Comparison of ENCODE assay signal across 8 cellular contexts in the genomic region with DNA sequence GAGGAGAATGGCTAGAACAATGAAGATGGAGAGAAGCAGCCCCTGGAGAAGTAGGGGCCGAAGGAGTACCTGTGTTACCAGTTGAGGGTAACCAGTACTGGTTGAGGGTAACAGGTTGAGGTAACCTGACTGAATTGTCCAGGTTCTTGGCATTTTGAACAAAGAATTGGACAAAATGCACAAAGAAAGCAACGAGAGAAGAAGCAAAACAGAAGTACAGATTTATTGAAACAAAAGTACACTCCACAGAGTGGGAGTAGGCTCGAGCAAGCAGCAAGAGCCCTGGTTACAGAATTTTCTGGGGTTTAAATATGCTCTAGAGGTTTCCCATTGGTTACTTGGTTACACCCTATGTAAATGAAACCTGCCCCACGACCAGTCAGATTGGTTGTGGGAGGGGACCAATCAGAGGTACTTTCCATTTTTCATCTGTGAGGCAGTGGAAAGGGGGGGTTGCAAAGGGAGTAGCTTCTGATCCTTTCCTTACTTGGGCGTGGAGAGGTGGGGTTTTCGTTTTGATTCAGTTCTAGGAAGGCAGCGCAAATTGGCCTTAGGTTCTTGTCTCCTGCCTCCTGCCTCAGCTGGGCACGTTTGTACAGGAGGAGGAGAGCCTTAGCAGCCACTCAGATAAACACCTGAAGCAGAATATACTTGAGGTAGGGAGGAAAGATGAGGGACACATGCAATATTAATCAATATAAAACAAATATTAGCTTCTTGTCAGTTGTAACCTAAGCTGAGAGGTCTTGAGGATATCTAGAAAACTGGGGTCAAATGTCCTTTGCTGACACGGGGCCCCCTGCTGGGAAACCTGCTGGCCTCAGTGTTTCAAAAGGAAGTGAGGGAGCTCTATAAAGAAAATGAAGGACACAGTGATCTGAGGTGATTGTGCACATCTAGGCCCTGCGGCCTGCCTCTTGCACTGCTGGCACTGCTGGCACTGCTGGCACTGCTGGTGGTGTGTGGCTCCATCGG.
DNase-seq lines count a peak whose midpoint lies in the region; ATAC-seq and TF ChIP-seq lines count a peak whose summit lies in the region.

No MANE protein-coding gene starts in this region.

- no peak for TF ChIP-seq CTCF in cardiac fibroblast (IDR thresholded peaks at IDR 0.05; ENCODE audit: low read depth, low read length)

- ATAC-seq in HG02571 (IDR thresholded peaks at IDR 0.05; ENCODE audit: unreplicated experiment) (no peak), GM18868 (IDR thresholded peaks at IDR 0.05; ENCODE audit: unreplicated experiment) (no peak)

- DNase-seq in NCI-H146 (lab: John Stamatoyannopoulos, UW) (peak; percentile 40), NCI-H146 treated with DMSO at 0.1 percent for 48 hours (lab: John Stamatoyannopoulos, UW; ENCODE audit: unreplicated experiment) (no peak), RKO (ENCODE audit: low spot score) (peak; percentile 58), cardiac fibroblast (ENCODE audit: low read depth in 2 of 2) (peak; percentile 33 to 44), NCI-H1694 (lab: John Stamatoyannopoulos, UW) (no peak)
- peak; percentile 63 for DNase-seq in stimulated activated CD4-positive, alpha-beta T cell treated with anti-CD3 and anti-CD28 coated beads, Interleukin-15, amount 100 ng/mL, for 24 hours

- no peak overlapping the region for H3K4me3 ChIP-seq in cardiac fibroblast (replicated peaks in 1 of 2; ENCODE audit: low read depth in 2 of 2, low read length in 2 of 2)

Comparison
In these comparisons a context has a peak if more than half of its experiments do, and no peak if none do; other contexts are left out.
1. DNase-seq: peak in NCI-H146 (single experiment), RKO (single experiment), cardiac fibroblast (2 of 2) and stimulated activated CD4-positive, alpha-beta T cell treated with anti-CD3 and anti-CD28 coated beads, Interleukin-15, amount 100 ng/mL, for 24 hours (single experiment); none in NCI-H146 treated with DMSO at 0.1 percent for 48 hours (single experiment) and NCI-H1694 (single experiment).